In genomic region chr1:147109762-147110161, GRCh38 we compare ENCODE assay signal across 18 cellular contexts.
"Had no signal": no experiment of that assay in that cellular context is flagged by ENCODE, and none has a peak within 500 bp of the region (broad histone marks: within the 10 kb centered on the region; RNA-seq: fewer than 3 reads in every experiment).

No MANE protein-coding gene starts in this region.

- H3K36me3 Mint-ChIP-seq: naive B cell had no signal

- H3K4me3 Mint-ChIP-seq: naive B cell, nephron progenitor cell had no signal

- FAIRE-seq: kidney, small intestine, urothelium cell line had no signal

- H3K9me3 ChIP-seq: right atrium auricular region had no signal

- H3K27ac ChIP-seq: coronary artery, right atrium auricular region had no signal

- H3K36me3 ChIP-seq: right atrium auricular region had no signal

- H3K4me3 ChIP-seq: coronary artery, right atrium auricular region had no signal

- H3K4me1 Mint-ChIP-seq: naive B cell had no signal

- H3K4me1 ChIP-seq: right atrium auricular region had no signal

- H3K27ac Mint-ChIP-seq: nephron progenitor cell had no signal

- ATAC-seq: left cardiac atrium, left ventricle myocardium superior had no signal

- H3K9me3 Mint-ChIP-seq: naive B cell, nephron progenitor cell had no signal

- H3K27me3 ChIP-seq: right atrium auricular region had no signal

- DNase-seq: effector CD8-positive, alpha-beta T cell; foreskin melanocyte; head of caudate nucleus; hippocampal formation; kidney; left cardiac atrium; left ventricle myocardium superior; mesendoderm; naive B cell; nephron progenitor cell; posterior cingulate gyrus; small intestine; stimulated activated CD4-positive, alpha-beta T cell treated with anti-CD3 and anti-CD28 coated beads, Interleukin-12 subunit alpha, Interleukin-12 subunit beta, amount 100 ng/mL, for 4 hours; stimulated activated naive CD4-positive, alpha-beta T cell; trophoblast cell had no signal
